ENCODE assay signal across 25 cellular contexts in the genomic region with DNA sequence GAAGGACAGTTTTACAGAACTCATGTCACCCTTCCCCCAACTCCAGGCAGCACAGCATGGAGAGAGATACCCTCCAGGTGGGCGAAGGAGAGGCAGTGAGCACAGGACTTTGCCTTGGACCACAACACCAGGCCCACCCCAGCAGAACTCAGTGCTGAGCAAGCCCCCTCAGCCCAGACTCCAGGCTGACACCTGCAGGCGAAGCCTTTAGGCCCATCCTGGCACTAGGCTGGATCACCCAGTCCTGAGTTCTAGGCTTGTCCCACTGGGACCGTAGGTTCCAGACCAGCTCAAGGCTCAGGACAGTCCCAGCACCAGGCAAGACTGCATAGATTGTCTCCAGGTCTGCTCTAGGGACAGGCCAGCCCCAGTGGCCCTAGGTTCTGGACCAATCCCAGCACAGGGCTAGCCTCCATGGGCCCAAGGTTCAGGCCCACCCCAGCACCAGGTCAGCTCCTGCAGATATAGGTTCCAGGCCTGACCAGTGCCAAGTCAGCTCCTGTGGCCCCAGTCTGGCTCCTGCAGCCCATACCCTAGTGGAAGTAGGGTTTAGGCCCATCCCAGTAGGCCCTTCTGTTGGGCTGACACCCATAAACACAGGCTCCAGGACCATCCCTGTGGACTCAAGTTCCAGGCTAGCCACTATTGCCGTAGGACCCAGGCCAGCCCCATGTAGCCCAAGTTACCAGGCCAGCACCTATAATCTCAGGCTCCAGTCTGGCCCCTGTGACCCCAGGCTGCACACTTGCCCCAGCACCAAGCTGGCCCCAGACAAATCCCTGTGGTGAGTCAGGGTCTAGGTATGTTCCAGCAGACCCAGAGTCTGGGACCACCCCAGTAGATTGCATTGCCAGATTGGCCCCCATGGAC. TPM values are rescaled to one million over a fixed set of nuclear protein-coding genes. Genes with fewer than 3 reads are reported as not detected.
A peak's percentile ranks its signal among the peaks of the same experiment; 100 is the strongest.
DNase-seq lines count a peak whose midpoint lies in the region; ATAC-seq and TF ChIP-seq lines count a peak whose summit lies in the region.
"Had no signal": no experiment of that assay in that cellular context is flagged by ENCODE, and none has a peak within 500 bp of the region (broad histone marks: within the 10 kb centered on the region; RNA-seq: fewer than 3 reads in every experiment).

No MANE protein-coding gene starts in this region.

- DNase-seq in GM23338 (ENCODE audit: low spot score) (peak; percentile 8), trophoblast cell (no peak), NCI-H446 (lab: John Stamatoyannopoulos, UW) (no peak), T-cell (no peak)
- DNase-seq: activated CD4-positive, alpha-beta T cell treated with anti-CD3 and anti-CD28 coated beads for 1 hour; activated CD8-positive, alpha-beta memory T cell treated with anti-CD3 and anti-CD28 coated beads for 24 hours; foreskin fibroblast; mammary epithelial cell; NCI-H1092 treated with DMSO at 0.1 percent for 48 hours; NCI-H1930; NCI-H226; SHP77; stimulated activated CD4-positive, alpha-beta T cell treated with anti-CD3 and anti-CD28 coated beads, Interleukin-12 subunit alpha, Interleukin-12 subunit beta, amount 100 ng/mL, for 4 hours; stimulated activated CD4-positive, alpha-beta T cell treated with anti-CD3 and anti-CD28 coated beads, Interleukin-4, amount 100 ng/mL, for 4 hours; SW 1271 had no signal

- no peaks in the 10 kb centered on the region for H3K9me2 ChIP-seq in GM23338 (ENCODE audit: insufficient read depth)

- H3K14ac ChIP-seq in trophoblast cell (ENCODE audit: low read length), result no peak overlapping the region

- H3K27me3 Mint-ChIP-seq in GM23338 (ENCODE audit: insufficient read depth, low read depth, poor library complexity) (no peaks in the 10 kb centered on the region), T-cell (no peaks in the 10 kb centered on the region)
- no peaks in the 10 kb centered on the region for H3K27me3 Mint-ChIP-seq in activated T-helper 17 cell treated with anti-CD3 and anti-CD28 coated beads, Interleukin-2, amount 50 U/mL, for 72 hours

- H4K8ac ChIP-seq in trophoblast cell (ENCODE audit: low read depth, low read length), result no peak overlapping the region

- H2AFZ ChIP-seq in GM23338 (no peak overlapping the region), trophoblast cell (ENCODE audit: insufficient read depth, low read length, poor library complexity) (no peak overlapping the region)
- H2AFZ ChIP-seq: hepatocyte had no signal

- no peak overlapping the region for H3K9ac ChIP-seq in trophoblast cell (ENCODE audit: low read length)

- H3K9me3 Mint-ChIP-seq in GM23338, result no peaks in the 10 kb centered on the region
- no peaks in the 10 kb centered on the region for H3K9me3 Mint-ChIP-seq in activated T-helper 17 cell treated with anti-CD3 and anti-CD28 coated beads, Interleukin-2, amount 50 U/mL, for 72 hours
- no peaks in the 10 kb centered on the region for H3K9me3 Mint-ChIP-seq in T-cell
- H3K9me3 Mint-ChIP-seq: activated naive CD4-positive, alpha-beta T cell treated with anti-CD3 and anti-CD28 coated beads, Interleukin-2, amount 50 U/mL, for 72 hours; CD14-positive monocyte had no signal

- H3K18ac ChIP-seq in trophoblast cell (ENCODE audit: low read length), result no peak overlapping the region

- no peak overlapping the region for H4K91ac ChIP-seq in trophoblast cell (ENCODE audit: low read depth, low read length)

- CTCF ChIA-PET in T-cell (lab: Charles Lee), result no interaction called here

- H2BK12ac ChIP-seq in trophoblast cell (ENCODE audit: low read length), result no peak overlapping the region

- no peak overlapping the region for H3K4me3 Mint-ChIP-seq in GM23338
- no peak overlapping the region for H3K4me3 Mint-ChIP-seq in activated T-helper 17 cell treated with anti-CD3 and anti-CD28 coated beads, Interleukin-2, amount 50 U/mL, for 72 hours
- no peak overlapping the region for H3K4me3 Mint-ChIP-seq in T-cell
- H3K4me3 Mint-ChIP-seq: CD14-positive monocyte had no signal

- no peak overlapping the region for H2BK120ac ChIP-seq in trophoblast cell (ENCODE audit: insufficient read depth, low read length, poor library complexity)

- H3K9me3 ChIP-seq in trophoblast cell (ENCODE audit: insufficient read depth, low read depth, low read length), result no peaks in the 10 kb centered on the region
- H3K9me3 ChIP-seq: ovary, uterus had no signal

- POLR2A ChIA-PET in T-cell (lab: Charles Lee), result no interaction called here

- H3K36me3 Mint-ChIP-seq in GM23338 (ENCODE audit: low read depth) (no peaks in the 10 kb centered on the region), T-cell (peaks cover 60% of the 10 kb centered on the region)
- H3K36me3 Mint-ChIP-seq in activated T-helper 17 cell treated with anti-CD3 and anti-CD28 coated beads, Interleukin-2, amount 50 U/mL, for 72 hours (ENCODE audit: low read depth), result peaks cover 82% of the 10 kb centered on the region

- ATAC-seq in GM23338 (peak; percentile 79), esophagus mucosa (peak; percentile 11), T-cell (replicated peaks in 1 of 4) (no peak), GM21825 (IDR thresholded peaks at IDR 0.05; ENCODE audit: unreplicated experiment) (no peak)
- ATAC-seq in activated T-helper 17 cell treated with anti-CD3 and anti-CD28 coated beads, Interleukin-2, amount 50 U/mL, for 72 hours (replicated peaks), result no peak

- H3F3A ChIP-seq in GM23338 (replicated peaks; ENCODE audit: low read depth), result no peaks in the 10 kb centered on the region

- no peak overlapping the region for H2BK5ac ChIP-seq in trophoblast cell (ENCODE audit: low read depth, low read length, poor library complexity)

- H3K4me3 ChIP-seq in GM23338, result no peak overlapping the region
- H3K4me3 ChIP-seq in trophoblast cell (ENCODE audit: low read depth, low read length), result peak overlapping the region; percentile 40
- H3K4me3 ChIP-seq: hepatocyte, ovary, uterus had no signal

- H3K36me3 ChIP-seq in GM23338 (ENCODE audit: insufficient read depth), result no peaks in the 10 kb centered on the region
- H3K36me3 ChIP-seq in trophoblast cell (ENCODE audit: control insufficient read depth in 1 of 2, insufficient read depth in 2 of 2, low read length in 2 of 2), result peaks cover 6 to 11% of the 10 kb centered on the region in 2 experiments
- H3K36me3 ChIP-seq: ovary, uterus had no signal

- no CpG with 5 or more reads among the region's 4 CpGs for WGBS in trophoblast cell (ENCODE audit: extremely low coverage, insufficient coverage, insufficient read length)

- no peaks in the 10 kb centered on the region for H3K79me1 ChIP-seq in trophoblast cell (ENCODE audit: low read length)

- H3K79me2 ChIP-seq in GM23338 (replicated peaks; ENCODE audit: insufficient read depth), result no peaks in the 10 kb centered on the region
- no peaks in the 10 kb centered on the region for H3K79me2 ChIP-seq in trophoblast cell (ENCODE audit: control insufficient read depth, insufficient read depth, low read length, poor library complexity)
- H3K79me2 ChIP-seq: hepatocyte had no signal

- no peaks in the 10 kb centered on the region for H3K4me1 Mint-ChIP-seq in GM23338
- H3K4me1 Mint-ChIP-seq in activated T-helper 17 cell treated with anti-CD3 and anti-CD28 coated beads, Interleukin-2, amount 50 U/mL, for 72 hours, result peaks cover 12% of the 10 kb centered on the region
- peaks cover 42 to 48% (median 47%) of the 10 kb centered on the region in 3 donors for H3K4me1 Mint-ChIP-seq in T-cell

- H3K4me1 ChIP-seq in GM23338 (ENCODE audit: insufficient read depth) (no peaks in the 10 kb centered on the region), trophoblast cell (ENCODE audit: control insufficient read depth in 1 of 2, insufficient read depth in 2 of 2, low read length in 2 of 2) (peaks cover 0 to 7% of the 10 kb centered on the region in 2 experiments)
- H3K4me1 ChIP-seq: uterus had no signal

- H4K20me1 ChIP-seq in GM23338 (replicated peaks; ENCODE audit: insufficient read depth), result no peaks in the 10 kb centered on the region

- no peak overlapping the region for H3K4me2 ChIP-seq in GM23338
- no peak overlapping the region for H3K4me2 ChIP-seq in trophoblast cell (ENCODE audit: low read length)
- H3K4me2 ChIP-seq: hepatocyte had no signal

- H4K12ac ChIP-seq in trophoblast cell (ENCODE audit: low read depth, low read length), result no peak overlapping the region

- TF ChIP-seq CTCF in C4-2B (conservative IDR thresholded peaks at IDR 0.05), result no peak
- TF ChIP-seq CTCF in GM23338 (conservative IDR thresholded peaks at IDR 0.05; ENCODE audit: low read depth in 2 of 2), result peak in 1 of 2 experiments; percentile 45; a peak in 2 of 4 replicates

- H3K4ac ChIP-seq in trophoblast cell (ENCODE audit: low read depth, low read length), result no peak overlapping the region

- no peak overlapping the region for H2AK5ac ChIP-seq in trophoblast cell (ENCODE audit: low read length)

- H3K27ac ChIP-seq in C4-2B, result peak overlapping the region; percentile 48
- no peak overlapping the region for H3K27ac ChIP-seq in GM23338 (ENCODE audit: low read depth)
- no peak overlapping the region for H3K27ac ChIP-seq in trophoblast cell (ENCODE audit: low read depth, low read length)
- H3K27ac ChIP-seq: epithelial cell of prostate, hepatocyte, ovary, uterus had no signal

- H3K23ac ChIP-seq in trophoblast cell (ENCODE audit: low read length), result no peak overlapping the region

- H3K27ac Mint-ChIP-seq in GM23338, result no peak overlapping the region
- H3K27ac Mint-ChIP-seq in activated T-helper 17 cell treated with anti-CD3 and anti-CD28 coated beads, Interleukin-2, amount 50 U/mL, for 72 hours, result no peak overlapping the region
- H3K27ac Mint-ChIP-seq in T-cell, result no peak overlapping the region
- H3K27ac Mint-ChIP-seq: activated naive CD4-positive, alpha-beta T cell treated with anti-CD3 and anti-CD28 coated beads, Interleukin-2, amount 50 U/mL, for 72 hours had no signal

- H3K27me3 ChIP-seq in GM23338 (ENCODE audit: insufficient read depth), result no peaks in the 10 kb centered on the region
- H3K27me3 ChIP-seq in trophoblast cell (ENCODE audit: insufficient read depth, low read length), result no peaks in the 10 kb centered on the region
- H3K27me3 ChIP-seq: hepatocyte, ovary, uterus had no signal

TF ChIP-seq in GM23338, 12 proteins besides CTCF, POLR2A, EP300 and RAD21 (continues in another document):
- no peak for TF ChIP-seq CREB1 (CRISPR knock-in tag; IDR thresholded peaks at IDR 0.05; ENCODE audit: low read depth)
- no peak for TF ChIP-seq POLR2AphosphoS5 (IDR thresholded peaks at IDR 0.05; ENCODE audit: low read depth)
- TF ChIP-seq EZH2 (IDR thresholded peaks at IDR 0.05; ENCODE audit: low read depth, unreplicated experiment), result no peak
- TF ChIP-seq NANOG (IDR thresholded peaks at IDR 0.05; ENCODE audit: borderline replicate concordance), result no peak
- no peak for TF ChIP-seq JUNB (IDR thresholded peaks at IDR 0.05; ENCODE audit: unreplicated experiment)

RNA-seq across cellular contexts. Expression of a gene that starts 9.4 kb away (rescaled TPM):
- 6.6 and 7.5 TPM in 2 replicates for total RNA-seq in GM23338 (2014; rRNA removed; shearing (Covaris generic))
- 18.4 and 24.6 TPM in 2 replicates for polyA plus RNA-seq in GM23338 (2016; fragmentation: Nextera tagmentation; extraction: Ambion mirVana)
- 30.1 TPM for total RNA-seq in esophagus mucosa
- polyA plus RNA-seq in trophoblast cell (2013), result 38.8 and 42.9 TPM in 2 replicates
- 10 to 100 TPM; 39.9 to 40.6 TPM for total RNA-seq in activated T-helper 17 cell treated with anti-CD3 and anti-CD28 coated beads, Interleukin-2, amount 50 U/mL, for 72 hours
- 10 to 100 TPM; 37.5 to 46.7 (median 42.1) TPM for total RNA-seq in T-cell

Comparison
In these comparisons a context has a peak if more than half of its experiments do, and no peak if none do; other contexts are left out.
1. ATAC-seq: peak in GM23338 (single experiment) and esophagus mucosa (single experiment); none in activated T-helper 17 cell treated with anti-CD3 and anti-CD28 coated beads, Interleukin-2, amount 50 U/mL, for 72 hours (single experiment), T-cell (0 of 4) and GM21825 (single experiment).